In genomic region chr16:85286066-85286712, GRCh38 we compare ENCODE assay signal across 11 cellular contexts.
A peak's percentile ranks its signal among the peaks of the same experiment; 100 is the strongest.
DNase-seq lines count a peak whose midpoint lies in the region; ATAC-seq and TF ChIP-seq lines count a peak whose summit lies in the region.
"Had no signal": no experiment of that assay in that cellular context is flagged by ENCODE, and none has a peak within 500 bp of the region (broad histone marks: within the 10 kb centered on the region; RNA-seq: fewer than 3 reads in every experiment).

No MANE protein-coding gene starts in this region.

- H3K9me3 Mint-ChIP-seq in activated CD4-positive, alpha-beta T cell treated with anti-CD3 and anti-CD28 coated beads for 36 hours (ENCODE audit: low read depth): no peaks in the 10 kb centered on the region
- no peaks in the 10 kb centered on the region for H3K9me3 Mint-ChIP-seq in naive thymus-derived CD8-positive, alpha-beta T cell
- no peaks in the 10 kb centered on the region for H3K9me3 Mint-ChIP-seq in activated CD8-positive, alpha-beta T cell treated with anti-CD3 and anti-CD28 coated beads for 36 hours
- H3K9me3 Mint-ChIP-seq: activated naive CD4-positive, alpha-beta T cell treated with anti-CD3 and anti-CD28 coated beads, Interleukin-2, amount 10 ng/mL, durations not matched to agents 7 days and 5 days had no signal

- H3K27me3 ChIP-seq in brain microvascular endothelial cell (replicated peaks): no peaks in the 10 kb centered on the region

- DNase-seq in C1 segment of cervical spinal cord (lab: John Stamatoyannopoulos, UW): peak in 13 of 14 donors; percentile 22 to 95 (median 84)
- peak; percentile 30 for DNase-seq in brain microvascular endothelial cell
- DNase-seq in left ventricle myocardium superior: peak; percentile 81
- peak; percentile 90 for DNase-seq in sciatic nerve (ENCODE audit: low spot score)
- DNase-seq in activated CD4-positive, alpha-beta T cell treated with anti-CD3 and anti-CD28 coated beads for 36 hours: no peak
- no peak for DNase-seq in activated T-cell treated with anti-CD3 and anti-CD28 coated beads, Interleukin-2, amount 50 U/mL, for 48 hours
- DNase-seq in naive thymus-derived CD8-positive, alpha-beta T cell: no peak
- DNase-seq in activated CD8-positive, alpha-beta T cell treated with anti-CD3 and anti-CD28 coated beads for 36 hours: no peak
- DNase-seq: activated naive CD4-positive, alpha-beta T cell treated with anti-CD3 and anti-CD28 coated beads, Interleukin-2, amount 10 ng/mL, durations not matched to agents 7 days and 5 days; stimulated activated CD4-positive, alpha-beta T cell treated with anti-CD3 and anti-CD28 coated beads, Interleukin-4, amount 100 ng/mL, for 24 hours; SW 1271 had no signal

- ATAC-seq in left ventricle myocardium superior (peak; percentile 82), sciatic nerve (peak; percentile 79)
- no peak for ATAC-seq in activated CD4-positive, alpha-beta T cell treated with anti-CD3 and anti-CD28 coated beads for 36 hours
- ATAC-seq in naive thymus-derived CD8-positive, alpha-beta T cell: no peak
- ATAC-seq in activated CD8-positive, alpha-beta T cell treated with anti-CD3 and anti-CD28 coated beads for 36 hours: no peak

- no peaks in the 10 kb centered on the region for H3K36me3 ChIP-seq in brain microvascular endothelial cell (replicated peaks)

- in situ Hi-C loops in brain microvascular endothelial cell (cut with HindIII; ENCODE audit: low pct_ligation_motif_present, low sequenced_read_pairs): no loop called here

- no peak for TF ChIP-seq CTCF in brain microvascular endothelial cell (IDR thresholded peaks at IDR 0.05; ENCODE audit: low read depth, low read length, missing control alignments)
- no peak for TF ChIP-seq CTCF in activated CD8-positive, alpha-beta T cell treated with anti-CD3 and anti-CD28 coated beads for 36 hours (IDR thresholded peaks at IDR 0.05)

- no peaks in the 10 kb centered on the region for H3K36me3 Mint-ChIP-seq in activated CD4-positive, alpha-beta T cell treated with anti-CD3 and anti-CD28 coated beads for 36 hours (ENCODE audit: low read depth)
- no peaks in the 10 kb centered on the region for H3K36me3 Mint-ChIP-seq in naive thymus-derived CD8-positive, alpha-beta T cell
- no peaks in the 10 kb centered on the region for H3K36me3 Mint-ChIP-seq in activated CD8-positive, alpha-beta T cell treated with anti-CD3 and anti-CD28 coated beads for 36 hours (ENCODE audit: low read depth)
- H3K36me3 Mint-ChIP-seq: activated naive CD4-positive, alpha-beta T cell treated with anti-CD3 and anti-CD28 coated beads, Interleukin-2, amount 10 ng/mL, durations not matched to agents 7 days and 5 days had no signal

- no peak overlapping the region for H3K4me3 ChIP-seq in brain microvascular endothelial cell (ENCODE audit: low read depth, low read length)

- CTCF ChIA-PET in activated CD4-positive, alpha-beta T cell treated with anti-CD3 and anti-CD28 coated beads for 36 hours (lab: Charles Lee): interaction anchor here (0.7 to 1.6 kb wide), 2 partner anchors 10 to 154 kb away, joined by 3 to 6 read pairs; no protein-coding TSS in a partner anchor
- CTCF ChIA-PET in activated CD8-positive, alpha-beta T cell treated with anti-CD3 and anti-CD28 coated beads for 36 hours (lab: Charles Lee): interaction anchor here (0.8 kb wide), 1 partner anchor 10 kb away, joined by 3 read pairs; no protein-coding TSS in a partner anchor

- POLR2A ChIA-PET in activated CD4-positive, alpha-beta T cell treated with anti-CD3 and anti-CD28 coated beads for 36 hours (lab: Charles Lee): no interaction called here
- POLR2A ChIA-PET in naive thymus-derived CD8-positive, alpha-beta T cell (lab: Charles Lee): no interaction called here
- POLR2A ChIA-PET in activated CD8-positive, alpha-beta T cell treated with anti-CD3 and anti-CD28 coated beads for 36 hours (lab: Charles Lee): no interaction called here

- H3K27ac Mint-ChIP-seq in activated CD4-positive, alpha-beta T cell treated with anti-CD3 and anti-CD28 coated beads for 36 hours: no peak overlapping the region
- H3K27ac Mint-ChIP-seq in naive thymus-derived CD8-positive, alpha-beta T cell: no peak overlapping the region
- H3K27ac Mint-ChIP-seq in activated CD8-positive, alpha-beta T cell treated with anti-CD3 and anti-CD28 coated beads for 36 hours: no peak overlapping the region
- H3K27ac Mint-ChIP-seq: activated naive CD4-positive, alpha-beta T cell treated with anti-CD3 and anti-CD28 coated beads, Interleukin-2, amount 10 ng/mL, durations not matched to agents 7 days and 5 days had no signal

- peaks cover 3% of the 10 kb centered on the region for H3K27me3 Mint-ChIP-seq in activated CD4-positive, alpha-beta T cell treated with anti-CD3 and anti-CD28 coated beads for 36 hours
- no peaks in the 10 kb centered on the region for H3K27me3 Mint-ChIP-seq in naive thymus-derived CD8-positive, alpha-beta T cell
- H3K27me3 Mint-ChIP-seq in activated CD8-positive, alpha-beta T cell treated with anti-CD3 and anti-CD28 coated beads for 36 hours: no peaks in the 10 kb centered on the region

- H3K27ac ChIP-seq in brain microvascular endothelial cell: no peak overlapping the region

- intact Hi-C loops in left ventricle myocardium superior (cut with micrococcal nuclease): no loop called here
- intact Hi-C loops in sciatic nerve (cut with DNase I): no loop called here
- intact Hi-C loops in activated CD4-positive, alpha-beta T cell treated with anti-CD3 and anti-CD28 coated beads for 36 hours (cut with DNase I, micrococcal nuclease): no loop called here
- intact Hi-C loops in activated CD8-positive, alpha-beta T cell treated with anti-CD3 and anti-CD28 coated beads for 36 hours (cut with micrococcal nuclease): no loop called here

- H3K4me1 Mint-ChIP-seq in activated CD4-positive, alpha-beta T cell treated with anti-CD3 and anti-CD28 coated beads for 36 hours: no peaks in the 10 kb centered on the region
- H3K4me1 Mint-ChIP-seq in naive thymus-derived CD8-positive, alpha-beta T cell: no peaks in the 10 kb centered on the region
- no peaks in the 10 kb centered on the region for H3K4me1 Mint-ChIP-seq in activated CD8-positive, alpha-beta T cell treated with anti-CD3 and anti-CD28 coated beads for 36 hours (ENCODE audit: low read depth)
- H3K4me1 Mint-ChIP-seq: activated naive CD4-positive, alpha-beta T cell treated with anti-CD3 and anti-CD28 coated beads, Interleukin-2, amount 10 ng/mL, durations not matched to agents 7 days and 5 days had no signal

- no peak overlapping the region for H3K4me3 Mint-ChIP-seq in activated CD4-positive, alpha-beta T cell treated with anti-CD3 and anti-CD28 coated beads for 36 hours
- no peak overlapping the region for H3K4me3 Mint-ChIP-seq in naive thymus-derived CD8-positive, alpha-beta T cell
- H3K4me3 Mint-ChIP-seq in activated CD8-positive, alpha-beta T cell treated with anti-CD3 and anti-CD28 coated beads for 36 hours: no peak overlapping the region
- H3K4me3 Mint-ChIP-seq: activated naive CD4-positive, alpha-beta T cell treated with anti-CD3 and anti-CD28 coated beads, Interleukin-2, amount 10 ng/mL, durations not matched to agents 7 days and 5 days had no signal

Comparison
In these comparisons a context has a peak if more than half of its experiments do, and no peak if none do; other contexts are left out.
1. DNase-seq: peak in C1 segment of cervical spinal cord (13 of 14), brain microvascular endothelial cell (single experiment), left ventricle myocardium superior (single experiment) and sciatic nerve (single experiment); none in activated CD4-positive, alpha-beta T cell treated with anti-CD3 and anti-CD28 coated beads for 36 hours (single experiment), activated T-cell treated with anti-CD3 and anti-CD28 coated beads, Interleukin-2, amount 50 U/mL, for 48 hours (0 of 2), naive thymus-derived CD8-positive, alpha-beta T cell (0 of 10) and activated CD8-positive, alpha-beta T cell treated with anti-CD3 and anti-CD28 coated beads for 36 hours (single experiment).
2. ATAC-seq: peak in left ventricle myocardium superior (single experiment) and sciatic nerve (single experiment); none in activated CD4-positive, alpha-beta T cell treated with anti-CD3 and anti-CD28 coated beads for 36 hours (single experiment), naive thymus-derived CD8-positive, alpha-beta T cell (0 of 2) and activated CD8-positive, alpha-beta T cell treated with anti-CD3 and anti-CD28 coated beads for 36 hours (single experiment).